In the genomic region with DNA sequence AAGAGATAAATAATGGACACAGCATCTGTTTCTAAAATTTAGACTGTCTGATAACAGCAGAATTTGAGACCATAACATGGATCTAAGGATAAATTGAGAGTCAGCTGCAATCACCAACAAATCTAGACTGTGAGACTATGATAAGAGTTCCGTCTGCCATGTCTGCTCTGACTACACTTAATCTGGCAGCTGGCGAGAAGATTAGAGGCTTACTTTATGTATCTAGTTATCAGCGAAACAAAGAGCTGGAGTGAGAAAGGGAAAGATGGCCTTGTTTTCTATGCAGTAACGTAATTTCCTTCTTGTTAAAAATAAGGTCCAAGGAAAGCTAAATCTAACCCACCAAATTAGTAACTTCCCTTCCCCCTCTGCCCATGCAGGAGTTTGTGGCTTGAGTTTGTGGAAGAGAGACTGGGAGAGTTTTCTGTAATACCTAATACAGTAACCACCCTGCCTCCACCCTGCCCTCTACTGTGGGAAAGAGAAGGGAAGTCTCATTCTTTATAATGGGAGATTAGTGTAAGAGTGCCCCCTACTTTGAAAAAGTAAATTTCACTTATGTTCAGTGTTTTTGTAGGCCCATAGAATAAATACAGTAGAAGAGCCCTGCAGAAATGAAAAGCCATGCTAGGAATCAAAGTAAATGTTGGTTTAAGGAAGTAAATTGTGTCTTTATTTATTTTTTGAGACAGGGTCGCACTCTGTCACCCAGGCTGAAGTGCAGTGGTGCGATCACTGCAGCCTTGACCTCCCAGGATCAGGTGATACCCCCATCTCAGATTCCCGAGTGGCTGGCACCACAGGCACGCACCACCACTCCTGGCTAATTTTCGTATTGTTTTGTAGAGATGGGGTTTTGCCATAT, we compare ENCODE assay signal across 7 cellular contexts. TPM values are rescaled to one million over a fixed set of nuclear protein-coding genes. Genes with fewer than 3 reads are reported as not detected.
DNase-seq lines count a peak whose midpoint lies in the region; ATAC-seq and TF ChIP-seq lines count a peak whose summit lies in the region.

No MANE protein-coding gene starts in this region.

- TF ChIP-seq CTCF in DND-41 (IDR thresholded peaks at IDR 0.05; ENCODE audit: borderline replicate concordance, extremely low read depth, low read length, poor library complexity, severe bottlenecking) = peak; percentile 80
- TF ChIP-seq CTCF in smooth muscle cell (IDR thresholded peaks at IDR 0.05; ENCODE audit: borderline replicate concordance, insufficient read depth, poor library complexity, severe bottlenecking) = peak; percentile 37

- no peaks in the 10 kb centered on the region for H3K27me3 ChIP-seq in DND-41 (ENCODE audit: insufficient read depth, low read length, poor library complexity)
- no peaks in the 10 kb centered on the region for H3K27me3 ChIP-seq in smooth muscle cell (ENCODE audit: low read depth)

- H3K9me3 ChIP-seq in DND-41 (ENCODE audit: insufficient read depth, low read length, severe bottlenecking) = no peaks in the 10 kb centered on the region
- H3K9me3 ChIP-seq in smooth muscle cell (replicated peaks; ENCODE audit: low read depth) = no peaks in the 10 kb centered on the region

- peak; percentile 93 for ATAC-seq in DND-41 (ENCODE audit: insufficient read depth, low read depth)
- ATAC-seq in GM21529 (IDR thresholded peaks at IDR 0.05; ENCODE audit: unreplicated experiment) = peak; percentile 56
- ATAC-seq in left ventricle myocardium superior = peak; percentile 73

- WGBS in smooth muscle cell (ENCODE audit: low lambda C conversion rate) = 50% methylated on average over 9 of the region's 9 CpGs

- no peak overlapping the region for H3K4me2 ChIP-seq in DND-41 (ENCODE audit: insufficient read depth, low read length)
- H3K4me2 ChIP-seq in smooth muscle cell = peak overlapping the region; percentile 81

- intact Hi-C loops in left ventricle myocardium superior (cut with micrococcal nuclease) = loop anchor here (5.0 kb wide), 1 partner anchor 99 kb away; no protein-coding TSS in a partner anchor

- H3K79me2 ChIP-seq in DND-41 (ENCODE audit: insufficient read depth, low read length) (peaks cover 86% of the 10 kb centered on the region), smooth muscle cell (ENCODE audit: low read depth) (peaks cover 61% of the 10 kb centered on the region)

- no peak overlapping the region for H3K4me3 ChIP-seq in DND-41 (ENCODE audit: low read depth in 1 of 2, low read length in 2 of 2)
- H3K4me3 ChIP-seq in smooth muscle cell = peak overlapping the region; percentile 29

- H4K20me1 ChIP-seq in DND-41 (ENCODE audit: insufficient read depth, low read length) (peaks cover 12% of the 10 kb centered on the region; the same call in 1 of the 2 replicates), smooth muscle cell (ENCODE audit: low read depth) (peaks cover 21% of the 10 kb centered on the region)

- no peak overlapping the region for H2AFZ ChIP-seq in DND-41 (ENCODE audit: low read depth, low read length)
- H2AFZ ChIP-seq in smooth muscle cell (ENCODE audit: low read depth) = no peak overlapping the region

- H3K36me3 ChIP-seq in DND-41 (ENCODE audit: insufficient read depth, low read length) = no peaks in the 10 kb centered on the region
- no peaks in the 10 kb centered on the region for H3K36me3 ChIP-seq in smooth muscle cell (ENCODE audit: low read depth)

- DNase-seq in DND-41 (peak; percentile 51), NCI-H82 treated with DMSO at 0.1 percent for 48 hours (lab: John Stamatoyannopoulos, UW; ENCODE audit: unreplicated experiment) (peak; percentile 99), left ventricle myocardium superior (no peak), smooth muscle cell (lab: John Stamatoyannopoulos, UW; ENCODE audit: unreplicated experiment) (no peak)
- peak; percentile 12 for DNase-seq in activated gamma-delta T cell treated with anti-CD3 and anti-CD28 coated beads, Interleukin-2, amount 50 U/mL, for 16 hours (ENCODE audit: low read depth)
- DNase-seq in NK-92 treated with Interleukin-12 subunit alpha and Interleukin-12 subunit beta, amount 100 ng/mL, for 24 hours (lab: John Stamatoyannopoulos, UW) = no peak

- peaks cover 40% of the 10 kb centered on the region for H3F3A ChIP-seq in smooth muscle cell (ENCODE audit: low read depth)

- H3K27ac ChIP-seq in DND-41 (ENCODE audit: low read length) (peak overlapping the region; percentile 26), smooth muscle cell (ENCODE audit: low read depth) (peak overlapping the region; percentile 78)

- H3K4me1 ChIP-seq in DND-41 (ENCODE audit: insufficient read depth, low read length) = peaks cover 15% of the 10 kb centered on the region
- H3K4me1 ChIP-seq in smooth muscle cell (ENCODE audit: low read depth) = peaks cover 43% of the 10 kb centered on the region

- H3K9ac ChIP-seq in DND-41 (ENCODE audit: low read depth, low read length) (no peak overlapping the region), smooth muscle cell (ENCODE audit: low read depth) (peak overlapping the region; percentile 10)

RNA-seq across cellular contexts. Expression of a gene that starts 27.5 kb away (rescaled TPM):
- total RNA-seq in left ventricle myocardium superior = 4.7 TPM
- total RNA-seq in smooth muscle cell = 46.2 and 55.9 TPM in 2 replicates
- polyA plus RNA-seq in smooth muscle cell = 33.6 and 39.9 TPM in 2 replicates

Comparison
In these comparisons a context has a peak if more than half of its experiments do, and no peak if none do; other contexts are left out.
1. DNase-seq: peak in DND-41 (single experiment), NCI-H82 treated with DMSO at 0.1 percent for 48 hours (single experiment) and activated gamma-delta T cell treated with anti-CD3 and anti-CD28 coated beads, Interleukin-2, amount 50 U/mL, for 16 hours (single experiment); none in left ventricle myocardium superior (single experiment), smooth muscle cell (single experiment) and NK-92 treated with Interleukin-12 subunit alpha and Interleukin-12 subunit beta, amount 100 ng/mL, for 24 hours (single experiment).
2. Peak in every context shown above with its lines, with median percentiles within 50 percentile points of each other: ATAC-seq.